Comparison of ENCODE assay signal across 12 cellular contexts in the genomic region with DNA sequence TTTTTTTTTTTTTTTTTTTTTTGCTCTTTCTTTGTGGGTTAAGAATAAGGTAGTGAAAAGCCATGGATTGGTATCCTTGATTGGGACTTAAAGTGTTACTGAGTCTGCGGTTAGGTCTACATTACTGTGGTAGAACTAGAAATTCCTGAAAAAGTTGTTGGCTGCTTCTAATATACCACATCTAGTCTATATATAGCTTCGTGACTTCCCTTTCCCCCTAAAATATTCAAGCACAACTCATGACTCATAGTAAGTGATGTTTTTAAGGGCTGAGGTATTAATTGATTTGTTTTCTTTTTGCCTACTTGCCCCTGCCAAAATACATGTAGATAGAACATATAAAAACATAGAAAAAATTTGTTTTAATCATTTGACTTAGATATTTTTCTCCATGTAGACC.
A peak's percentile ranks its signal among the peaks of the same experiment; 100 is the strongest.
DNase-seq lines count a peak whose midpoint lies in the region; ATAC-seq and TF ChIP-seq lines count a peak whose summit lies in the region.
"Had no signal": no experiment of that assay in that cellular context is flagged by ENCODE, and none has a peak within 500 bp of the region (broad histone marks: within the 10 kb centered on the region; RNA-seq: fewer than 3 reads in every experiment).

No MANE protein-coding gene starts in this region.

- no peak for TF ChIP-seq POLR2A in lower leg skin (IDR thresholded peaks at IDR 0.05)

- H3K9ac ChIP-seq in PC-3 (ENCODE audit: low read length): no peak overlapping the region

- DNase-seq in H4 (ENCODE audit: low spot score): peak; percentile 93
- DNase-seq in PC-3: peak; percentile 66
- DNase-seq in choroid plexus epithelial cell (ENCODE audit: low read depth): peak; percentile 92
- DNase-seq in renal cortical epithelial cell (ENCODE audit: low read depth): peak; percentile 92
- DNase-seq in lower leg skin (ENCODE audit: low spot score in 2 of 2): no peak
- DNase-seq in nucleus accumbens (lab: John Stamatoyannopoulos, UW): no peak
- DNase-seq in activated T-cell treated with anti-CD3 and anti-CD28 coated beads, Interleukin-2, amount 50 U/mL, for 24 hours: no peak
- DNase-seq in retina: no peak
- DNase-seq: activated CD8-positive, alpha-beta memory T cell treated with anti-CD3 and anti-CD28 coated beads, Interleukin-2, amount 50 U/mL, for 4 hours; NCI-H510A treated with DMSO at 0.1 percent for 48 hours; small intestine had no signal

- no peak overlapping the region for H2AFZ ChIP-seq in PC-3 (ENCODE audit: low read length)
- H2AFZ ChIP-seq: hepatocyte had no signal

- H3K79me2 ChIP-seq in PC-3 (ENCODE audit: low read length): no peaks in the 10 kb centered on the region
- H3K79me2 ChIP-seq: hepatocyte had no signal

- no peaks in the 10 kb centered on the region for H4K20me1 ChIP-seq in PC-3 (ENCODE audit: low read length)

- TF ChIP-seq CTCF in PC-3 (conservative IDR thresholded peaks at IDR 0.05; ENCODE audit: low read depth, low read length): no peak
- TF ChIP-seq CTCF in choroid plexus epithelial cell (conservative IDR thresholded peaks at IDR 0.05; ENCODE audit: low read depth, low read length): no peak
- no peak for TF ChIP-seq CTCF in lower leg skin (IDR thresholded peaks at IDR 0.05)

- no peaks in the 10 kb centered on the region for H3K36me3 ChIP-seq in PC-3 (ENCODE audit: low read depth, low read length)

- no peaks in the 10 kb centered on the region for H3K9me2 ChIP-seq in PC-3 (replicated peaks; ENCODE audit: low read length)

- intact Hi-C loops in PC-3 (cut with micrococcal nuclease): no loop called here
- intact Hi-C loops in lower leg skin (cut with DNase I; ENCODE audit: low total_unique reads): no loop called here

- peaks cover 2% of the 10 kb centered on the region for H3K9me3 Mint-ChIP-seq in activated T-cell treated with anti-CD3 and anti-CD28 coated beads, Interleukin-2, amount 50 U/mL, for 24 hours

- H3K4me3 ChIP-seq in PC-3 (ENCODE audit: low read length) (no peak overlapping the region), choroid plexus epithelial cell (ENCODE audit: low read depth, low read length) (no peak overlapping the region), lower leg skin (ENCODE audit: low read depth, poor library complexity, severe bottlenecking) (no peak overlapping the region)
- H3K4me3 ChIP-seq: hepatocyte had no signal

- CTCF ChIA-PET in PC-3 (lab: Charles Lee): no interaction called here

- no peak overlapping the region for H3K4me2 ChIP-seq in PC-3 (ENCODE audit: low read length)
- H3K4me2 ChIP-seq: hepatocyte had no signal

- POLR2A ChIA-PET in PC-3 (lab: Charles Lee; ENCODE audit: unreplicated experiment): no interaction called here

- H3K27me3 ChIP-seq in PC-3 (ENCODE audit: low read length): no peaks in the 10 kb centered on the region
- H3K27me3 ChIP-seq: hepatocyte had no signal

- H3K27ac ChIP-seq in PC-3 (ENCODE audit: low read length): no peak overlapping the region
- H3K27ac ChIP-seq: hepatocyte had no signal

- no TSS peak for BruUV-seq in PC-3 (replicated peaks; lab: Mats Ljungman, UMichigan)

- H3K4me3 Mint-ChIP-seq in activated T-cell treated with anti-CD3 and anti-CD28 coated beads, Interleukin-2, amount 50 U/mL, for 24 hours: no peak overlapping the region

- 18 to 29% methylated on average over 2 of the region's 2 CpGs for WGBS in lower leg skin, 2 donors

- no peaks in the 10 kb centered on the region for H3K9me3 ChIP-seq in PC-3 (ENCODE audit: low read length)

- peaks cover 5% of the 10 kb centered on the region; the same call in 1 of the 2 replicates for H3K4me1 ChIP-seq in PC-3 (ENCODE audit: insufficient read depth, low read length)

- no peak overlapping the region for H3K27ac Mint-ChIP-seq in activated T-cell treated with anti-CD3 and anti-CD28 coated beads, Interleukin-2, amount 50 U/mL, for 24 hours

- H3K27me3 Mint-ChIP-seq in activated T-cell treated with anti-CD3 and anti-CD28 coated beads, Interleukin-2, amount 50 U/mL, for 24 hours: no peaks in the 10 kb centered on the region

- H3K4me1 Mint-ChIP-seq in activated T-cell treated with anti-CD3 and anti-CD28 coated beads, Interleukin-2, amount 50 U/mL, for 24 hours (ENCODE audit: low read depth): no peaks in the 10 kb centered on the region

- H3F3A ChIP-seq in PC-3 (ENCODE audit: low read length, unreplicated experiment): no peaks in the 10 kb centered on the region

- H3K36me3 Mint-ChIP-seq in activated T-cell treated with anti-CD3 and anti-CD28 coated beads, Interleukin-2, amount 50 U/mL, for 24 hours (ENCODE audit: low read depth): no peaks in the 10 kb centered on the region

- peak; percentile 37; the same call in 1 of the 2 replicates for ATAC-seq in PC-3

Comparison
In these comparisons a context has a peak if more than half of its experiments do, and no peak if none do; other contexts are left out.
1. DNase-seq: peak in H4 (single experiment), PC-3 (single experiment), choroid plexus epithelial cell (single experiment) and renal cortical epithelial cell (single experiment); none in lower leg skin (0 of 2), nucleus accumbens (0 of 56), activated T-cell treated with anti-CD3 and anti-CD28 coated beads, Interleukin-2, amount 50 U/mL, for 24 hours (single experiment) and retina (single experiment).